1 cellular context compared by ENCODE assay signal in the genomic region with DNA sequence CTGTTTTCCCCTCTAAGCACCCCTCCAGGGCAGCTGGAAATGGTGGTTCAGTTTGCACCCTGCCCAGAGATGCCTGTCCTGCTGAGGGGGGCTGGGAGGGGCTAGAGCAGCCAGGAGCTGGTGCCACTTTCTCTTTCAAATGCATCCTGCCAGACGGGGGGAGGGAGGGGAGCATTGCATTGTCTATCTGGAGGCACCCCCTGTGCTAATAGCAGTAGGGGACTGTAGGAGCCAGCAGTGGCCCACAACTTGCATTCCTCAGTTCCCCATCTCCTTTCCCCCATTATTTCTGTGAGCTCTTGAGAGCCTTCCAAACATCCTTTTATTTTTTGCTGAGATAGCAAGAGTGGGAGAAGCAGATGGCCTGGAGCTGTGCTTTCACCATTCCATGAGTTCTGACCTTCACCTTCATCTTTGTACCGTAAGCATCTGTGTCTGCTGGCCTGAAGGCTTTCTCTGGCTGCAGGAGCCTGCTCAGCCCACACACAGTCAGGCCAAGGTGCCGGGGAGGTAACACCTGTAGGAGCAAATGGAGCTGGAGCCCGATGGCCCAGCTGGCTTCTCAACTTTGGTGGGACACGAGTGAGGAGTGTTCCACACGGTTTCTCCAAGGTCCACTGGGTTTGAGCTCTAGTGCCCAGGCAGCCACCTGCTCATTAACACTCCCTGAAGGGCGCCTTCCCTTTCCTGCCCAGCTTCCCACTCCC.
TF ChIP-seq lines count a peak whose summit lies in the region.

No MANE protein-coding gene starts in this region.

TF ChIP-seq in WTC11, 78 proteins besides CTCF, POLR2A, EP300 and RAD21 (continued from another document):
- TF ChIP-seq ZNF281 (CRISPR knock-in tag; IDR thresholded peaks at IDR 0.05) (0 out of 2 replicates have a peak, but pooled peaks have one; percentile 36), PRRX2 (CRISPR knock-in tag; IDR thresholded peaks at IDR 0.05) (no peak), IRF1 (CRISPR knock-in tag; IDR thresholded peaks at IDR 0.05) (0 out of 2 replicates have a peak, but pooled peaks have one; percentile 52)
